9 cellular contexts compared by ENCODE assay signal in genomic region chr5:39100851-39101396, GRCh38. TPM values are rescaled to one million over a fixed set of nuclear protein-coding genes. Genes with fewer than 3 reads are reported as not detected.
A peak's percentile ranks its signal among the peaks of the same experiment; 100 is the strongest.
DNase-seq lines count a peak whose midpoint lies in the region; ATAC-seq and TF ChIP-seq lines count a peak whose summit lies in the region.
"Had no signal": no experiment of that assay in that cellular context is flagged by ENCODE, and none has a peak within 500 bp of the region (broad histone marks: within the 10 kb centered on the region; RNA-seq: fewer than 3 reads in every experiment).

No MANE protein-coding gene starts in this region.

- intact Hi-C loops in activated CD4-positive, alpha-beta T cell treated with anti-CD3 and anti-CD28 coated beads, Interleukin-2, amount 10 ng/mL, durations not matched to agents 24 days and 14 days (cut with micrococcal nuclease), result no loop called here

- peak overlapping the region; percentile 59 for H3K27ac Mint-ChIP-seq in activated CD4-positive, alpha-beta T cell treated with anti-CD3 and anti-CD28 coated beads, Interleukin-2, amount 10 ng/mL, durations not matched to agents 24 days and 14 days
- H3K27ac Mint-ChIP-seq in stimulated activated effector memory CD8-positive, alpha-beta T cell treated with anti-CD3 and anti-CD28 coated beads, Interleukin-12 subunit alpha, Interleukin-12 subunit beta, amount 100 ng/mL, for 72 hours, result peak overlapping the region; percentile 44

- no peak overlapping the region for H3K4me3 ChIP-seq in epithelial cell of esophagus (ENCODE audit: low read length)
- H3K4me3 ChIP-seq in coronary artery, result no peak overlapping the region

- no peaks in the 10 kb centered on the region for H3K27me3 Mint-ChIP-seq in activated CD4-positive, alpha-beta T cell treated with anti-CD3 and anti-CD28 coated beads, Interleukin-2, amount 10 ng/mL, durations not matched to agents 24 days and 14 days

- no peaks in the 10 kb centered on the region for H3K9me3 Mint-ChIP-seq in activated CD4-positive, alpha-beta T cell treated with anti-CD3 and anti-CD28 coated beads, Interleukin-2, amount 10 ng/mL, durations not matched to agents 24 days and 14 days
- H3K9me3 Mint-ChIP-seq in stimulated activated effector memory CD8-positive, alpha-beta T cell treated with anti-CD3 and anti-CD28 coated beads, Interleukin-12 subunit alpha, Interleukin-12 subunit beta, amount 100 ng/mL, for 72 hours, result no peaks in the 10 kb centered on the region

- H3K36me3 Mint-ChIP-seq in activated CD4-positive, alpha-beta T cell treated with anti-CD3 and anti-CD28 coated beads, Interleukin-2, amount 10 ng/mL, durations not matched to agents 24 days and 14 days (ENCODE audit: low read depth), result peaks cover 25% of the 10 kb centered on the region
- H3K36me3 Mint-ChIP-seq in stimulated activated effector memory CD8-positive, alpha-beta T cell treated with anti-CD3 and anti-CD28 coated beads, Interleukin-12 subunit alpha, Interleukin-12 subunit beta, amount 100 ng/mL, for 72 hours, result peaks cover 27% of the 10 kb centered on the region

- peak; percentile 77 for ATAC-seq in stimulated activated effector memory CD8-positive, alpha-beta T cell treated with anti-CD3 and anti-CD28 coated beads, Interleukin-12 subunit alpha, Interleukin-12 subunit beta, amount 100 ng/mL, for 72 hours

- TF ChIP-seq CTCF in epithelial cell of esophagus (IDR thresholded peaks at IDR 0.05; ENCODE audit: insufficient read depth, low read depth, low read length, missing control alignments) (no peak), coronary artery (IDR thresholded peaks at IDR 0.05) (no peak)

- peaks cover 14% of the 10 kb centered on the region for H3K4me1 Mint-ChIP-seq in activated CD4-positive, alpha-beta T cell treated with anti-CD3 and anti-CD28 coated beads, Interleukin-2, amount 10 ng/mL, durations not matched to agents 24 days and 14 days
- H3K4me1 Mint-ChIP-seq in stimulated activated effector memory CD8-positive, alpha-beta T cell treated with anti-CD3 and anti-CD28 coated beads, Interleukin-12 subunit alpha, Interleukin-12 subunit beta, amount 100 ng/mL, for 72 hours, result peaks cover 21% of the 10 kb centered on the region

- no peak overlapping the region for H3K4me3 Mint-ChIP-seq in activated CD4-positive, alpha-beta T cell treated with anti-CD3 and anti-CD28 coated beads, Interleukin-2, amount 10 ng/mL, durations not matched to agents 24 days and 14 days
- H3K4me3 Mint-ChIP-seq in stimulated activated effector memory CD8-positive, alpha-beta T cell treated with anti-CD3 and anti-CD28 coated beads, Interleukin-12 subunit alpha, Interleukin-12 subunit beta, amount 100 ng/mL, for 72 hours, result no peak overlapping the region

- no peak overlapping the region for H3K27ac ChIP-seq in coronary artery

- DNase-seq in activated CD4-positive, alpha-beta T cell treated with anti-CD3 and anti-CD28 coated beads, Interleukin-2, amount 10 ng/mL, durations not matched to agents 24 days and 14 days, result no peak
- no peak for DNase-seq in activated CD4-positive, alpha-beta T cell treated with anti-CD3 and anti-CD28 coated beads for 4 hours
- DNase-seq in SHP77 treated with DMSO at 0.1 percent for 48 hours (lab: John Stamatoyannopoulos, UW), result peak; percentile 34
- DNase-seq in epithelial cell of esophagus (ENCODE audit: low read depth), result peak; percentile 98
- no peak for DNase-seq in stimulated activated effector memory CD8-positive, alpha-beta T cell treated with anti-CD3 and anti-CD28 coated beads, Interleukin-12 subunit alpha, Interleukin-12 subunit beta, amount 100 ng/mL, for 72 hours (ENCODE audit: low spot score in 2 of 2)
- no peak for DNase-seq in hypothalamus (lab: John Stamatoyannopoulos, UW)
- DNase-seq in coronary artery (ENCODE audit: low spot score), result no peak
- DNase-seq in NCI-H82 treated with DMSO at 0.1 percent for 48 hours (lab: John Stamatoyannopoulos, UW; ENCODE audit: unreplicated experiment), result no peak
- DNase-seq: NCI-H187 had no signal

RNA-seq across cellular contexts. Expression of gene RICTOR, which starts 26.7 kb away (rescaled TPM):
- 31.1 and 34.2 TPM in 2 replicates for total RNA-seq in activated CD4-positive, alpha-beta T cell treated with anti-CD3 and anti-CD28 coated beads, Interleukin-2, amount 10 ng/mL, durations not matched to agents 24 days and 14 days

Comparison
In these comparisons a context has a peak if more than half of its experiments do, and no peak if none do; other contexts are left out.
1. DNase-seq: peak in SHP77 treated with DMSO at 0.1 percent for 48 hours (single experiment) and epithelial cell of esophagus (single experiment); none in activated CD4-positive, alpha-beta T cell treated with anti-CD3 and anti-CD28 coated beads, Interleukin-2, amount 10 ng/mL, durations not matched to agents 24 days and 14 days (single experiment), activated CD4-positive, alpha-beta T cell treated with anti-CD3 and anti-CD28 coated beads for 4 hours (0 of 2), stimulated activated effector memory CD8-positive, alpha-beta T cell treated with anti-CD3 and anti-CD28 coated beads, Interleukin-12 subunit alpha, Interleukin-12 subunit beta, amount 100 ng/mL, for 72 hours (0 of 2), hypothalamus (0 of 51), coronary artery (single experiment) and NCI-H82 treated with DMSO at 0.1 percent for 48 hours (single experiment).